Comparison of ENCODE assay signal across 15 cellular contexts in the genomic region with DNA sequence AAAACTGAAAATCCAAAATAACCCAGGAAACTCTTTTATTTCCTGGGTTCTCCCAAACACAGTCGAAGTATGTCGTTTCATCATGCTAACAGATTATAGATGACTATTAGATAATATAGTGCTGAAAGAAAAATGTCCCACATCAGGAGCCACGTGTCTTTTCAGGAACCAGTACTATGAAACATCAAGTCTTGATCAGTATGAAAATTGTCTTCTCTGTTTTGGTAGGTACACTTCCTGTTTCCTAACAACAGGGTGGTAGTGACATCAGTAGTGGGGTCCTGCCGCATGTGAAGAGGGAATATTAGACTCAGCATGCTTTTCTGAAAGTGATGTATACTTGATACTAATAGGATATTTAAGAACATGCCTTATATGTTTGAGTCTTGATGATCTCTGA.
DNase-seq lines count a peak whose midpoint lies in the region; ATAC-seq and TF ChIP-seq lines count a peak whose summit lies in the region.
"Had no signal": no experiment of that assay in that cellular context is flagged by ENCODE, and none has a peak within 500 bp of the region (broad histone marks: within the 10 kb centered on the region; RNA-seq: fewer than 3 reads in every experiment).

No MANE protein-coding gene starts in this region.

- no TSS peak for BruUV-seq in Panc1 (replicated peaks; lab: Mats Ljungman, UMichigan)

- H3K4me1 ChIP-seq in Panc1 (ENCODE audit: control insufficient read depth, insufficient read depth, low read length): peaks cover 24% of the 10 kb centered on the region
- no peaks in the 10 kb centered on the region for H3K4me1 ChIP-seq in psoas muscle
- H3K4me1 ChIP-seq in adrenal gland (replicated peaks in 1 of 2): no peaks in the 10 kb centered on the region

- H3K4me3 Mint-ChIP-seq in activated CD8-positive, alpha-beta memory T cell treated with anti-CD3 and anti-CD28 coated beads, Interleukin-2, amount 10 ng/mL, durations not matched to agents 7 days and 5 days: no peak overlapping the region
- H3K4me3 Mint-ChIP-seq in chondrocyte (ENCODE audit: unreplicated experiment): no peak overlapping the region
- H3K4me3 Mint-ChIP-seq in stimulated activated effector memory CD8-positive, alpha-beta T cell treated with anti-CD3 and anti-CD28 coated beads, Interleukin-12 subunit alpha, Interleukin-12 subunit beta, amount 100 ng/mL, for 72 hours: no peak overlapping the region

- no peak for TF ChIP-seq POLR2A in adrenal gland (IDR thresholded peaks at IDR 0.05)

- TF ChIP-seq CTCF in Panc1 (IDR thresholded peaks at IDR 0.05) (no peak), chondrocyte (IDR thresholded peaks at IDR 0.05) (no peak), psoas muscle (IDR thresholded peaks at IDR 0.05) (no peak), adrenal gland (IDR thresholded peaks at IDR 0.05) (no peak)

- H3K27me3 ChIP-seq in Panc1 (ENCODE audit: control insufficient read depth, insufficient read depth, low read length) (no peaks in the 10 kb centered on the region), psoas muscle (ENCODE audit: insufficient read depth in 3 of 3, low read length in 2 of 3) (no peaks in the 10 kb centered on the region), adrenal gland (no peaks in the 10 kb centered on the region)

- DNase-seq in activated CD8-positive, alpha-beta memory T cell treated with anti-CD3 and anti-CD28 coated beads, Interleukin-2, amount 10 ng/mL, durations not matched to agents 7 days and 5 days: no peak
- DNase-seq in activated CD8-positive, alpha-beta memory T cell treated with anti-CD3 and anti-CD28 coated beads for 24 hours: no peak
- DNase-seq in Panc1 (ENCODE audit: low read depth, low spot score) (no peak), chondrocyte (ENCODE audit: low spot score) (no peak), psoas muscle (no peak), adrenal gland (no peak)
- DNase-seq in stimulated activated effector memory CD8-positive, alpha-beta T cell treated with anti-CD3 and anti-CD28 coated beads, Interleukin-12 subunit alpha, Interleukin-12 subunit beta, amount 100 ng/mL, for 72 hours (ENCODE audit: low spot score in 2 of 2): no peak
- no peak for DNase-seq in activated CD4-positive, alpha-beta T cell treated with anti-CD3 and anti-CD28 coated beads for 1 hour
- DNase-seq: anterior cingulate cortex, Kasumi-1, NCI-H2081, NCI-H526 treated with DMSO at 0.1 percent for 48 hours, occipital lobe, Right ventricle myocardium superior had no signal

- no peak for ATAC-seq in activated CD8-positive, alpha-beta memory T cell treated with anti-CD3 and anti-CD28 coated beads, Interleukin-2, amount 10 ng/mL, durations not matched to agents 7 days and 5 days
- ATAC-seq in Panc1 (peak; percentile 35; the same call in 1 of the 2 replicates), psoas muscle (no peak)
- no peak for ATAC-seq in stimulated activated effector memory CD8-positive, alpha-beta T cell treated with anti-CD3 and anti-CD28 coated beads, Interleukin-12 subunit alpha, Interleukin-12 subunit beta, amount 100 ng/mL, for 72 hours

- H3K27me3 Mint-ChIP-seq in activated CD8-positive, alpha-beta memory T cell treated with anti-CD3 and anti-CD28 coated beads, Interleukin-2, amount 10 ng/mL, durations not matched to agents 7 days and 5 days: no peaks in the 10 kb centered on the region
- no peaks in the 10 kb centered on the region for H3K27me3 Mint-ChIP-seq in chondrocyte (ENCODE audit: low read depth)

- H3K9me3 ChIP-seq in Panc1 (ENCODE audit: control insufficient read depth, insufficient read depth, low read depth, low read length) (no peaks in the 10 kb centered on the region), psoas muscle (no peaks in the 10 kb centered on the region), adrenal gland (replicated peaks in 1 of 3) (no peaks in the 10 kb centered on the region)

- in situ Hi-C loops in Panc1 (cut with HindIII; ENCODE audit: low pct_unique_long_range_greater_than_20kb, low sequenced_read_pairs): no loop called here

- H3K9me3 Mint-ChIP-seq in activated CD8-positive, alpha-beta memory T cell treated with anti-CD3 and anti-CD28 coated beads, Interleukin-2, amount 10 ng/mL, durations not matched to agents 7 days and 5 days (ENCODE audit: low read depth): no peaks in the 10 kb centered on the region
- no peaks in the 10 kb centered on the region for H3K9me3 Mint-ChIP-seq in chondrocyte (ENCODE audit: low read depth)
- no peaks in the 10 kb centered on the region for H3K9me3 Mint-ChIP-seq in stimulated activated effector memory CD8-positive, alpha-beta T cell treated with anti-CD3 and anti-CD28 coated beads, Interleukin-12 subunit alpha, Interleukin-12 subunit beta, amount 100 ng/mL, for 72 hours

- 53 to 71% (median 56%) methylated on average over 4 of the region's 4 CpGs for WGBS in psoas muscle, 3 donors
- WGBS in adrenal gland, 4 donors: 53 to 76% (median 65%) methylated on average over 4 of the region's 4 CpGs

- H3K27ac ChIP-seq in Panc1 (ENCODE audit: low read length) (peak overlapping the region; percentile 65; the same call in 1 of the 2 replicates), psoas muscle (no peak overlapping the region), adrenal gland (no peak overlapping the region)

- H3K4me3 ChIP-seq in Panc1 (ENCODE audit: low read depth in 2 of 2, low read length in 2 of 2): no peak overlapping the region
- no peak overlapping the region for H3K4me3 ChIP-seq in psoas muscle
- no peak overlapping the region for H3K4me3 ChIP-seq in adrenal gland
- H3K4me3 ChIP-seq: skin epidermis had no signal

- H3K4me1 Mint-ChIP-seq in activated CD8-positive, alpha-beta memory T cell treated with anti-CD3 and anti-CD28 coated beads, Interleukin-2, amount 10 ng/mL, durations not matched to agents 7 days and 5 days: peaks cover 14% of the 10 kb centered on the region
- peaks cover 32% of the 10 kb centered on the region for H3K4me1 Mint-ChIP-seq in chondrocyte (ENCODE audit: low read depth)
- H3K4me1 Mint-ChIP-seq in stimulated activated effector memory CD8-positive, alpha-beta T cell treated with anti-CD3 and anti-CD28 coated beads, Interleukin-12 subunit alpha, Interleukin-12 subunit beta, amount 100 ng/mL, for 72 hours: peaks cover 11% of the 10 kb centered on the region

- peak overlapping the region; percentile 13 for H3K27ac Mint-ChIP-seq in activated CD8-positive, alpha-beta memory T cell treated with anti-CD3 and anti-CD28 coated beads, Interleukin-2, amount 10 ng/mL, durations not matched to agents 7 days and 5 days
- H3K27ac Mint-ChIP-seq in chondrocyte (ENCODE audit: unreplicated experiment): peak overlapping the region; percentile 87
- H3K27ac Mint-ChIP-seq in stimulated activated effector memory CD8-positive, alpha-beta T cell treated with anti-CD3 and anti-CD28 coated beads, Interleukin-12 subunit alpha, Interleukin-12 subunit beta, amount 100 ng/mL, for 72 hours: peak overlapping the region; percentile 29

- CTCF ChIA-PET in activated CD8-positive, alpha-beta memory T cell treated with anti-CD3 and anti-CD28 coated beads, Interleukin-2, amount 10 ng/mL, durations not matched to agents 7 days and 5 days (lab: Charles Lee): no interaction called here
- CTCF ChIA-PET in Panc1 (lab: Charles Lee): no interaction called here

- POLR2A ChIA-PET in Panc1 (lab: Charles Lee): no interaction called here

- H3K36me3 Mint-ChIP-seq in activated CD8-positive, alpha-beta memory T cell treated with anti-CD3 and anti-CD28 coated beads, Interleukin-2, amount 10 ng/mL, durations not matched to agents 7 days and 5 days: peaks cover 2% of the 10 kb centered on the region
- peaks cover 4% of the 10 kb centered on the region for H3K36me3 Mint-ChIP-seq in chondrocyte (ENCODE audit: low read depth)
- H3K36me3 Mint-ChIP-seq in stimulated activated effector memory CD8-positive, alpha-beta T cell treated with anti-CD3 and anti-CD28 coated beads, Interleukin-12 subunit alpha, Interleukin-12 subunit beta, amount 100 ng/mL, for 72 hours: peaks cover 7% of the 10 kb centered on the region

- H3K36me3 ChIP-seq in Panc1 (ENCODE audit: control insufficient read depth, insufficient read depth, low read length): no peaks in the 10 kb centered on the region
- no peaks in the 10 kb centered on the region for H3K36me3 ChIP-seq in psoas muscle (ENCODE audit: insufficient read depth in 1 of 2, low read depth in 1 of 2)
- H3K36me3 ChIP-seq in adrenal gland (replicated peaks in 1 of 2): no peaks in the 10 kb centered on the region

- intact Hi-C loops in Panc1 (cut with micrococcal nuclease; ENCODE audit: unreplicated experiment): loop anchor here (5.0 to 10.0 kb wide), 2 partner anchors 458 to 494 kb away; no protein-coding TSS in a partner anchor
- intact Hi-C loops in psoas muscle (cut with DNase I): no loop called here
- intact Hi-C loops in adrenal gland (cut with DNase I): no loop called here

Comparison
In these comparisons a context has a peak if more than half of its experiments do, and no peak if none do; other contexts are left out.
1. H3K27ac Mint-ChIP-seq: peak in every context shown above with its lines; median percentile 87 in chondrocyte; 29 in stimulated activated effector memory CD8-positive, alpha-beta T cell treated with anti-CD3 and anti-CD28 coated beads, Interleukin-12 subunit alpha, Interleukin-12 subunit beta, amount 100 ng/mL, for 72 hours; 13 in activated CD8-positive, alpha-beta memory T cell treated with anti-CD3 and anti-CD28 coated beads, Interleukin-2, amount 10 ng/mL, durations not matched to agents 7 days and 5 days.